In genomic region chr9:130544364-130544763, GRCh38 we compare ENCODE assay signal across 1 cellular context.
TF ChIP-seq lines count a peak whose summit lies in the region.

No MANE protein-coding gene starts in this region.

TF ChIP-seq in SK-N-SH treated with all-trans-retinoic acid at 6 μM for 48 hours, 23 proteins besides CTCF, POLR2A, EP300 and RAD21 (continued from another document):
- no peak for TF ChIP-seq TSHZ2 (CRISPR knock-in tag; IDR thresholded peaks at IDR 0.05)
- TF ChIP-seq TCF4 (CRISPR knock-in tag; IDR thresholded peaks at IDR 0.05; ENCODE audit: borderline replicate concordance): no peak
- TF ChIP-seq BACH2 (CRISPR knock-in tag; IDR thresholded peaks at IDR 0.05; ENCODE audit: borderline replicate concordance): no peak
- TF ChIP-seq ZFP3 (CRISPR knock-in tag; IDR thresholded peaks at IDR 0.05): no peak
- no peak for TF ChIP-seq ESRRG (CRISPR knock-in tag; IDR thresholded peaks at IDR 0.05)
- no peak for TF ChIP-seq ARNTL (CRISPR knock-in tag; IDR thresholded peaks at IDR 0.05; ENCODE audit: borderline replicate concordance, low read depth)
